Comparison of ENCODE assay signal across 1 cellular context in the genomic region with DNA sequence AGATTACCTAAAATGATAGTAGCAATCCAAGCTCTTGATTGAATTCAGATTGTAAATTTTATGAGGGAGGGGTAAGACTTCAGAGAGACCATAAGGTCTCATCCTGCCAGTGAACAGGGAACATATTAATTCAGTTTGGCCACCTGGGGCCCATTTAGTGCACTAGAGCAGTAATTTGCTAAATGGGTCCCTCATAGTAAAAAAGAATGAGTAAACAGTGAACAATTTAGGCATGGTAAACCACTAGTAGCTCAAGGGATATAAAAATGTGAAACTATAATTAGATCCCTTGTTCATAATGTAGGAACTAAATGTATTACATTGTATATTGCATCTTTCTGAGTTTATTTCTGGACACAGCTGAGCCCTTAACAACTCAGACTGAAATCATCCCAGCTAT.
TF ChIP-seq lines count a peak whose summit lies in the region.

No MANE protein-coding gene starts in this region.

TF ChIP-seq in HEK293, 187 proteins besides CTCF, POLR2A, EP300 and RAD21 (continued from another document):
- TF ChIP-seq KLF7 (tag by site-specific recombination; IDR thresholded peaks at IDR 0.05; ENCODE audit: borderline replicate concordance) (no peak), SETDB1 (IDR thresholded peaks at IDR 0.05; ENCODE audit: insufficient read length, low read length) (no peak), GLIS1 (tag by site-specific recombination; IDR thresholded peaks at IDR 0.05) (peak; percentile 82), ZNF514 (tag by site-specific recombination; IDR thresholded peaks at IDR 0.05) (no peak), MZF1 (tag by site-specific recombination; IDR thresholded peaks at IDR 0.05; ENCODE audit: borderline replicate concordance) (no peak)
- TF ChIP-seq, protein P1, sequence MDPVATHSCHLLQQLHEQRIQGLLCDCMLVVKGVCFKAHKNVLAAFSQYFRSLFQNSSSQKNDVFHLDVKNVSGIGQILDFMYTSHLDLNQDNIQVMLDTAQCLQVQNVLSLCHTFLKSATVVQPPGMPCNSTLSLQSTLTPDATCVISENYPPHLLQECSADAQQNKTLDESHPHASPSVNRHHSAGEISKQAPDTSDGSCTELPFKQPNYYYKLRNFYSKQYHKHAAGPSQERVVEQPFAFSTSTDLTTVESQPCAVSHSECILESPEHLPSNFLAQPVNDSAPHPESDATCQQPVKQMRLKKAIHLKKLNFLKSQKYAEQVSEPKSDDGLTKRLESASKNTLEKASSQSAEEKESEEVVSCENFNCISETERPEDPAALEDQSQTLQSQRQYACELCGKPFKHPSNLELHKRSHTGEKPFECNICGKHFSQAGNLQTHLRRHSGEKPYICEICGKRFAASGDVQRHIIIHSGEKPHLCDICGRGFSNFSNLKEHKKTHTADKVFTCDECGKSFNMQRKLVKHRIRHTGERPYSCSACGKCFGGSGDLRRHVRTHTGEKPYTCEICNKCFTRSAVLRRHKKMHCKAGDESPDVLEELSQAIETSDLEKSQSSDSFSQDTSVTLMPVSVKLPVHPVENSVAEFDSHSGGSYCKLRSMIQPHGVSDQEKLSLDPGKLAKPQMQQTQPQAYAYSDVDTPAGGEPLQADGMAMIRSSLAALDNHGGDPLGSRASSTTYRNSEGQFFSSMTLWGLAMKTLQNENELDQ (tag by site-specific recombination; IDR thresholded peaks at IDR 0.05; ENCODE audit: low read depth): no peak
- TF ChIP-seq, protein P2, sequence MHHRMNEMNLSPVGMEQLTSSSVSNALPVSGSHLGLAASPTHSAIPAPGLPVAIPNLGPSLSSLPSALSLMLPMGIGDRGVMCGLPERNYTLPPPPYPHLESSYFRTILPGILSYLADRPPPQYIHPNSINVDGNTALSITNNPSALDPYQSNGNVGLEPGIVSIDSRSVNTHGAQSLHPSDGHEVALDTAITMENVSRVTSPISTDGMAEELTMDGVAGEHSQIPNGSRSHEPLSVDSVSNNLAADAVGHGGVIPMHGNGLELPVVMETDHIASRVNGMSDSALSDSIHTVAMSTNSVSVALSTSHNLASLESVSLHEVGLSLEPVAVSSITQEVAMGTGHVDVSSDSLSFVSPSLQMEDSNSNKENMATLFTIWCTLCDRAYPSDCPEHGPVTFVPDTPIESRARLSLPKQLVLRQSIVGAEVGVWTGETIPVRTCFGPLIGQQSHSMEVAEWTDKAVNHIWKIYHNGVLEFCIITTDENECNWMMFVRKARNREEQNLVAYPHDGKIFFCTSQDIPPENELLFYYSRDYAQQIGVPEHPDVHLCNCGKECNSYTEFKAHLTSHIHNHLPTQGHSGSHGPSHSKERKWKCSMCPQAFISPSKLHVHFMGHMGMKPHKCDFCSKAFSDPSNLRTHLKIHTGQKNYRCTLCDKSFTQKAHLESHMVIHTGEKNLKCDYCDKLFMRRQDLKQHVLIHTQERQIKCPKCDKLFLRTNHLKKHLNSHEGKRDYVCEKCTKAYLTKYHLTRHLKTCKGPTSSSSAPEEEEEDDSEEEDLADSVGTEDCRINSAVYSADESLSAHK (tag by site-specific recombination; IDR thresholded peaks at IDR 0.05): peak; percentile 71; the same call in 1 of the 2 replicates
TF ChIP-seq in HEK293: peak in this region for 28.
